In genomic region chr2:224847961-224848850, GRCh38 we compare ENCODE assay signal across 9 cellular contexts.
A peak's percentile ranks its signal among the peaks of the same experiment; 100 is the strongest.
DNase-seq lines count a peak whose midpoint lies in the region; ATAC-seq, FAIRE-seq and TF ChIP-seq lines count a peak whose summit lies in the region.
"Had no signal": no experiment of that assay in that cellular context is flagged by ENCODE, and none has a peak within 500 bp of the region (broad histone marks: within the 10 kb centered on the region; RNA-seq: fewer than 3 reads in every experiment).

No MANE protein-coding gene starts in this region.

- H3K9me2 ChIP-seq in HCT116 (ENCODE audit: insufficient read depth): no peaks in the 10 kb centered on the region

- H3K9me3 Mint-ChIP-seq in natural killer cell: no peaks in the 10 kb centered on the region

- peaks cover 3 to 10% of the 10 kb centered on the region in 2 experiments; a peak in 3 of 4 replicates for H3K4me1 ChIP-seq in HCT116 (ENCODE audit: control insufficient read depth in 1 of 2, insufficient read depth in 2 of 2, low read length in 2 of 2)

- DNase-seq in HCT116 (ENCODE audit: low read depth, low spot score): peak; percentile 60
- peak; percentile 86 for DNase-seq in NCI-H446 treated with DMSO at 0.1 percent for 48 hours (lab: John Stamatoyannopoulos, UW)
- DNase-seq in epithelial cell of esophagus (ENCODE audit: low read depth): peak; percentile 99
- peak; percentile 28 for DNase-seq in putamen (ENCODE audit: low spot score)
- DNase-seq in NCI-H774 (lab: John Stamatoyannopoulos, UW): no peak
- DNase-seq in GM12892 (ENCODE audit: insufficient read length): no peak
- DNase-seq in natural killer cell: no peak
- DNase-seq: activated CD8-positive, alpha-beta memory T cell treated with anti-CD3 and anti-CD28 coated beads, Interleukin-2, amount 10 ng/mL, durations not matched to agents 7 days and 5 days had no signal

- TF ChIP-seq POLR2A in HCT116 (IDR thresholded peaks at IDR 0.05; ENCODE audit: borderline replicate concordance, extremely low read depth, insufficient read depth, insufficient read length): no peak
- TF ChIP-seq POLR2A in GM12892 (IDR thresholded peaks at IDR 0.05; ENCODE audit: low read depth, low read length): no peak

- no TSS peak for BruUV-seq in HCT116 (replicated peaks; lab: Mats Ljungman, UMichigan)

- no peaks in the 10 kb centered on the region for H3K9me3 ChIP-seq in HCT116 (ENCODE audit: control insufficient read depth in 1 of 2, insufficient read depth in 1 of 2, low read depth in 1 of 2, low read length in 2 of 2)

- H3K27me3 Mint-ChIP-seq in natural killer cell (ENCODE audit: low read depth in 2 of 2): no peaks in the 10 kb centered on the region
- H3K27me3 Mint-ChIP-seq: activated CD8-positive, alpha-beta memory T cell treated with anti-CD3 and anti-CD28 coated beads, Interleukin-2, amount 10 ng/mL, durations not matched to agents 7 days and 5 days had no signal

- RAD21 ChIA-PET in HCT116 (lab: Charles Lee; ENCODE audit: low non-redundant PET in 1 of 2, low total read pairs in 2 of 2, uncharacterized antibody in 2 of 2, unreplicated experiment in 2 of 2): no interaction called here

- no peaks in the 10 kb centered on the region for H4K20me1 ChIP-seq in HCT116 (ENCODE audit: insufficient read depth)

- H3K4me2 ChIP-seq in HCT116 (ENCODE audit: low read length): peak overlapping the region; percentile 34

- no peaks in the 10 kb centered on the region; the same call in 1 of the 2 replicates for H3K27me3 ChIP-seq in HCT116 (ENCODE audit: insufficient read depth, low read length)

- no peaks in the 10 kb centered on the region for H3K79me2 ChIP-seq in HCT116 (ENCODE audit: insufficient read depth, low read length)

- no peaks in the 10 kb centered on the region for H3K4me1 Mint-ChIP-seq in natural killer cell

- H3K27ac ChIP-seq in HCT116 (ENCODE audit: low read depth, low read length): no peak overlapping the region

- ATAC-seq in HCT116 (peak; percentile 82), HG03520 (IDR thresholded peaks at IDR 0.05; ENCODE audit: unreplicated experiment) (no peak), natural killer cell (no peak)
- ATAC-seq: activated CD8-positive, alpha-beta memory T cell treated with anti-CD3 and anti-CD28 coated beads, Interleukin-2, amount 10 ng/mL, durations not matched to agents 7 days and 5 days had no signal

- H3K9ac ChIP-seq in HCT116 (ENCODE audit: low read length): no peak overlapping the region

- H2AFZ ChIP-seq in HCT116 (ENCODE audit: low read depth, low read length, poor library complexity, severe bottlenecking): no peak overlapping the region

- H3K4me3 ChIP-seq in HCT116 (replicated peaks in 1 of 2; ENCODE audit: low read depth in 1 of 2, low read length in 2 of 2) (no peak overlapping the region), epithelial cell of esophagus (ENCODE audit: low read length) (no peak overlapping the region)

- H3K36me3 ChIP-seq in HCT116 (ENCODE audit: control insufficient read depth in 1 of 2, insufficient read depth in 2 of 2, low read length in 2 of 2): no peaks in the 10 kb centered on the region

- POLR2A ChIA-PET in HCT116 (lab: Charles Lee): no interaction called here

- H3K27ac Mint-ChIP-seq in natural killer cell: no peak overlapping the region
- H3K27ac Mint-ChIP-seq: activated CD8-positive, alpha-beta memory T cell treated with anti-CD3 and anti-CD28 coated beads, Interleukin-2, amount 10 ng/mL, durations not matched to agents 7 days and 5 days had no signal

- no peak overlapping the region for H3K4me3 Mint-ChIP-seq in natural killer cell
- H3K4me3 Mint-ChIP-seq: activated CD8-positive, alpha-beta memory T cell treated with anti-CD3 and anti-CD28 coated beads, Interleukin-2, amount 10 ng/mL, durations not matched to agents 7 days and 5 days had no signal

- FAIRE-seq in GM12892 (lab: Jason Lieb, UNC): no peak

- intact Hi-C loops in HCT116 (cut with micrococcal nuclease) (no loop called here), natural killer cell (cut with micrococcal nuclease) (no loop called here)

- CTCF ChIA-PET in HCT116 (lab: Charles Lee): interaction anchor here (0.8 kb wide), 1 partner anchor 10 kb away, joined by 3 read pairs; no protein-coding TSS in a partner anchor

- no peak for TF ChIP-seq RAD21 in HCT116 (IDR thresholded peaks at IDR 0.05; ENCODE audit: low read depth)

- H3K36me3 Mint-ChIP-seq in natural killer cell: peaks cover 42% of the 10 kb centered on the region

- TF ChIP-seq CTCF in HCT116 (IDR thresholded peaks at IDR 0.05 in 2 of 3, conservative IDR thresholded peaks at IDR 0.05 in 1 of 3; ENCODE audit: borderline replicate concordance in 1 of 3, insufficient read depth in 1 of 3, low read depth in 2 of 3, low read length in 2 of 3) (no peak), epithelial cell of esophagus (IDR thresholded peaks at IDR 0.05; ENCODE audit: insufficient read depth, low read depth, low read length, missing control alignments) (no peak), natural killer cell (IDR thresholded peaks at IDR 0.05) (no peak)

TF ChIP-seq in HCT116, 20 proteins besides CTCF, POLR2A, EP300 and RAD21:
- TF ChIP-seq FOSL1 (IDR thresholded peaks at IDR 0.05; ENCODE audit: low read depth) (peak; percentile 27; the same call in 1 of the 2 replicates), SIN3A (IDR thresholded peaks at IDR 0.05; ENCODE audit: low read depth) (no peak; the same call in 1 of the 2 replicates), ATF3 (IDR thresholded peaks at IDR 0.05) (no peak), SRF (IDR thresholded peaks at IDR 0.05; ENCODE audit: low read depth) (no peak), JUND (IDR thresholded peaks at IDR 0.05) (no peak), TCF7L2 (IDR thresholded peaks at IDR 0.05; ENCODE audit: borderline replicate concordance, extremely low read depth, insufficient read depth, insufficient read length) (no peak), ELF1 (IDR thresholded peaks at IDR 0.05; ENCODE audit: borderline replicate concordance, low read depth) (no peak), EZH2phosphoT487 (IDR thresholded peaks at IDR 0.05; ENCODE audit: borderline replicate concordance) (no peak), REST (IDR thresholded peaks at IDR 0.05; ENCODE audit: low read depth) (no peak), EGR1 (IDR thresholded peaks at IDR 0.05; ENCODE audit: low read depth) (no peak), EZH2 (IDR thresholded peaks at IDR 0.05) (no peak), YY1 (IDR thresholded peaks at IDR 0.05; ENCODE audit: extremely low read depth, insufficient replicate concordance, low read depth, low read length) (peak; percentile 5), CEBPB (IDR thresholded peaks at IDR 0.05; ENCODE audit: low read depth) (0 out of 2 replicates have a peak, but pooled peaks have one; percentile 10), ZFX (IDR thresholded peaks at IDR 0.05) (no peak), CBX3 (IDR thresholded peaks at IDR 0.05; ENCODE audit: low read depth) (no peak), SP1 (IDR thresholded peaks at IDR 0.05; ENCODE audit: low read depth) (no peak)
- TF ChIP-seq, protein P1, sequence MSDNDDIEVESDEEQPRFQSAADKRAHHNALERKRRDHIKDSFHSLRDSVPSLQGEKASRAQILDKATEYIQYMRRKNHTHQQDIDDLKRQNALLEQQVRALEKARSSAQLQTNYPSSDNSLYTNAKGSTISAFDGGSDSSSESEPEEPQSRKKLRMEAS (IDR thresholded peaks at IDR 0.05): peak; percentile 22; the same call in 1 of the 2 replicates
- TF ChIP-seq, protein P2, sequence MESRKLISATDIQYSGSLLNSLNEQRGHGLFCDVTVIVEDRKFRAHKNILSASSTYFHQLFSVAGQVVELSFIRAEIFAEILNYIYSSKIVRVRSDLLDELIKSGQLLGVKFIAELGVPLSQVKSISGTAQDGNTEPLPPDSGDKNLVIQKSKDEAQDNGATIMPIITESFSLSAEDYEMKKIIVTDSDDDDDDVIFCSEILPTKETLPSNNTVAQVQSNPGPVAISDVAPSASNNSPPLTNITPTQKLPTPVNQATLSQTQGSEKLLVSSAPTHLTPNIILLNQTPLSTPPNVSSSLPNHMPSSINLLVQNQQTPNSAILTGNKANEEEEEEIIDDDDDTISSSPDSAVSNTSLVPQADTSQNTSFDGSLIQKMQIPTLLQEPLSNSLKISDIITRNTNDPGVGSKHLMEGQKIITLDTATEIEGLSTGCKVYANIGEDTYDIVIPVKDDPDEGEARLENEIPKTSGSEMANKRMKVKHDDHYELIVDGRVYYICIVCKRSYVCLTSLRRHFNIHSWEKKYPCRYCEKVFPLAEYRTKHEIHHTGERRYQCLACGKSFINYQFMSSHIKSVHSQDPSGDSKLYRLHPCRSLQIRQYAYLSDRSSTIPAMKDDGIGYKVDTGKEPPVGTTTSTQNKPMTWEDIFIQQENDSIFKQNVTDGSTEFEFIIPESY (IDR thresholded peaks at IDR 0.05; ENCODE audit: extremely low read depth, insufficient replicate concordance, low read length): no peak

Comparison
In these comparisons a context has a peak if more than half of its experiments do, and no peak if none do; other contexts are left out.
1. DNase-seq: peak in HCT116 (single experiment), NCI-H446 treated with DMSO at 0.1 percent for 48 hours (single experiment), epithelial cell of esophagus (single experiment) and putamen (single experiment); none in NCI-H774 (single experiment), GM12892 (single experiment) and natural killer cell (single experiment).